ENCODE assay signal across 18 cellular contexts in genomic region chr4:52648836-52649235, GRCh38. TPM values are rescaled to one million over a fixed set of nuclear protein-coding genes. Genes with fewer than 3 reads are reported as not detected.
DNase-seq lines count a peak whose midpoint lies in the region; ATAC-seq, FAIRE-seq and TF ChIP-seq lines count a peak whose summit lies in the region.
"Had no signal": no experiment of that assay in that cellular context is flagged by ENCODE, and none has a peak within 500 bp of the region (broad histone marks: within the 10 kb centered on the region; RNA-seq: fewer than 3 reads in every experiment).

No MANE protein-coding gene starts in this region.

- DNase-seq in activated T-cell treated with anti-CD3 and anti-CD28 coated beads, Interleukin-2, amount 50 U/mL, for 72 hours: peak in 1 of 2 donors; percentile 9
- DNase-seq in activated T-cell treated with anti-CD3 and anti-CD28 coated beads, Interleukin-2, amount 50 U/mL, for 4 hours: no peak
- DNase-seq in GM12878 (ENCODE audit: low read depth, low spot score) (no peak), ovary (no peak), NCI-H1436 treated with DMSO at 0.1 percent for 48 hours (lab: John Stamatoyannopoulos, UW) (no peak)
- DNase-seq in stimulated activated naive B cell treated with anti-CD40 and anti-IgM and Interleukin-4, amounts not matched to agents 10 μg/mL and 1 μg/mL and 100 μg/mL, for 72 hours: no peak
- DNase-seq: C1 segment of cervical spinal cord; Calu3; CD4-positive, alpha-beta memory T cell; COR-L47; DND-41; GOT3; HFFc6 had no signal

- no peak overlapping the region for H3K4me3 Mint-ChIP-seq in activated T-cell treated with anti-CD3 and anti-CD28 coated beads, Interleukin-2, amount 50 U/mL, for 72 hours
- no peak overlapping the region for H3K4me3 Mint-ChIP-seq in activated T-cell treated with anti-CD3 and anti-CD28 coated beads, Interleukin-2, amount 50 U/mL, for 4 hours
- no peak overlapping the region for H3K4me3 Mint-ChIP-seq in stimulated activated naive B cell treated with anti-CD40 and anti-IgM and Interleukin-4, amounts not matched to agents 10 μg/mL and 1 μg/mL and 100 μg/mL, for 72 hours
- H3K4me3 Mint-ChIP-seq: HFFc6 had no signal

- TF ChIP-seq POLR2A in GM12878 (IDR thresholded peaks at IDR 0.05; ENCODE audit: low read depth, low read length): no peak
- no peak for TF ChIP-seq POLR2A in ovary (IDR thresholded peaks at IDR 0.05)

- no peak for FAIRE-seq in GM12878 (lab: Jason Lieb, UNC)
- FAIRE-seq: G401.6, GM12891, H54 had no signal

- TF ChIP-seq RAD21 in GM12878 (IDR thresholded peaks at IDR 0.05; ENCODE audit: insufficient read depth, low read depth, low read length): no peak

- H4K20me1 ChIP-seq in GM12878 (ENCODE audit: control insufficient read depth, insufficient read depth): no peaks in the 10 kb centered on the region

- intact Hi-C loops in GM12878 (cut with micrococcal nuclease; ENCODE audit: unreplicated experiment) (loop anchor here (10.0 kb wide), 1 partner anchor 614 kb away; the partner anchor contains the start of gene SGCB), ovary (cut with DNase I) (no loop called here)

- H3K27me3 ChIP-seq in GM12878 (replicated peaks in 1 of 2; ENCODE audit: control insufficient read depth in 2 of 2, insufficient read depth in 2 of 2, low read length in 1 of 2) (no peaks in the 10 kb centered on the region), ovary (no peaks in the 10 kb centered on the region)

- H3K4me1 ChIP-seq in GM12878 (ENCODE audit: control insufficient read depth, insufficient read depth, low read length) (peaks cover 20% of the 10 kb centered on the region), ovary (ENCODE audit: insufficient read depth) (peaks cover 2% of the 10 kb centered on the region)
- H3K4me1 ChIP-seq: HAP-1 had no signal

- POLR2A ChIA-PET in GM12878 (lab: Charles Lee): interaction anchor here (4.8 kb wide), 1 partner anchor 10 kb away, joined by 30 read pairs; the partner anchor contains the start of gene USP46

- CTCF ChIA-PET in GM12878 (lab: Yijun Ruan, JAX): interaction anchor here (0.7 to 2.6 kb wide), 4 partner anchors 9 to 61 kb away, joined by 3 to 9 read pairs (median 5); no protein-coding TSS in a partner anchor

- peaks cover 0 to 3% of the 10 kb centered on the region in 2 donors for H3K9me3 Mint-ChIP-seq in activated T-cell treated with anti-CD3 and anti-CD28 coated beads, Interleukin-2, amount 50 U/mL, for 72 hours
- H3K9me3 Mint-ChIP-seq in activated T-cell treated with anti-CD3 and anti-CD28 coated beads, Interleukin-2, amount 50 U/mL, for 4 hours: peaks cover 5% of the 10 kb centered on the region
- H3K9me3 Mint-ChIP-seq in stimulated activated naive B cell treated with anti-CD40 and anti-IgM and Interleukin-4, amounts not matched to agents 10 μg/mL and 1 μg/mL and 100 μg/mL, for 72 hours: no peaks in the 10 kb centered on the region
- H3K9me3 Mint-ChIP-seq: HFFc6 had no signal

- H3K4me1 Mint-ChIP-seq in activated T-cell treated with anti-CD3 and anti-CD28 coated beads, Interleukin-2, amount 50 U/mL, for 72 hours (ENCODE audit: low read depth): peaks cover 11% of the 10 kb centered on the region
- H3K4me1 Mint-ChIP-seq in activated T-cell treated with anti-CD3 and anti-CD28 coated beads, Interleukin-2, amount 50 U/mL, for 4 hours (ENCODE audit: low read depth): peaks cover 39% of the 10 kb centered on the region
- H3K4me1 Mint-ChIP-seq in stimulated activated naive B cell treated with anti-CD40 and anti-IgM and Interleukin-4, amounts not matched to agents 10 μg/mL and 1 μg/mL and 100 μg/mL, for 72 hours: peaks cover 16 to 44% of the 10 kb centered on the region in 2 donors

- no peak overlapping the region for H2AFZ ChIP-seq in GM12878 (ENCODE audit: control insufficient read depth, low read depth, low read length)

- H3K4me3 ChIP-seq in GM12878 (no peak overlapping the region), ovary (no peak overlapping the region)
- H3K4me3 ChIP-seq: HAP-1 had no signal

- RAD21 ChIA-PET in GM12878 (lab: Charles Lee; ENCODE audit: unreplicated experiment): no interaction called here

- H3K9me3 ChIP-seq in GM12878 (replicated peaks; ENCODE audit: control insufficient read depth, insufficient read depth, low read length): peaks cover 8% of the 10 kb centered on the region; the same call in 2 of the 3 replicates
- H3K9me3 ChIP-seq in ovary: no peaks in the 10 kb centered on the region
- H3K9me3 ChIP-seq: HAP-1 had no signal

- no peak overlapping the region for H3K4me2 ChIP-seq in GM12878 (ENCODE audit: control insufficient read depth, insufficient read depth)

- H3K27me3 Mint-ChIP-seq in activated T-cell treated with anti-CD3 and anti-CD28 coated beads, Interleukin-2, amount 50 U/mL, for 72 hours (ENCODE audit: low read depth): no peaks in the 10 kb centered on the region
- H3K27me3 Mint-ChIP-seq in activated T-cell treated with anti-CD3 and anti-CD28 coated beads, Interleukin-2, amount 50 U/mL, for 4 hours (ENCODE audit: low read depth): no peaks in the 10 kb centered on the region
- H3K27me3 Mint-ChIP-seq in stimulated activated naive B cell treated with anti-CD40 and anti-IgM and Interleukin-4, amounts not matched to agents 10 μg/mL and 1 μg/mL and 100 μg/mL, for 72 hours: no peaks in the 10 kb centered on the region
- H3K27me3 Mint-ChIP-seq: CD4-positive, alpha-beta memory T cell had no signal

- SMC1A ChIA-PET in GM12878 (lab: Charles Lee; ENCODE audit: uncharacterized antibody, unreplicated experiment): interaction anchor here (1.1 to 3.2 kb wide), 2 partner anchors 9 to 37 kb away, joined by 3 to 11 read pairs; no protein-coding TSS in a partner anchor

- WGBS in GM12878 (ENCODE audit: insufficient coverage, insufficient replicate concordance, low lambda C conversion rate, missing lambda C conversion rate): 0% methylated on average over 1 of the region's 1 CpG
- 79 to 92% (median 84%) methylated on average over 1 of the region's 1 CpG for WGBS in ovary, 3 donors

- no peak for TF ChIP-seq CTCF in GM12878 (IDR thresholded peaks at IDR 0.05 in 2 of 3, conservative IDR thresholded peaks at IDR 0.05 in 1 of 3; ENCODE audit: control insufficient read depth in 2 of 3, extremely low read depth in 1 of 3, insufficient read depth in 1 of 3, low read depth in 3 of 3, low read length in 3 of 3)
- TF ChIP-seq CTCF in ovary (IDR thresholded peaks at IDR 0.05): no peak

- peaks cover 29% of the 10 kb centered on the region for H3K79me2 ChIP-seq in GM12878 (ENCODE audit: control insufficient read depth, insufficient read depth, low read length)

- H3K36me3 Mint-ChIP-seq in activated T-cell treated with anti-CD3 and anti-CD28 coated beads, Interleukin-2, amount 50 U/mL, for 72 hours (ENCODE audit: insufficient read depth in 2 of 2): peaks cover 0 to 8% of the 10 kb centered on the region in 2 donors
- peaks cover 8% of the 10 kb centered on the region for H3K36me3 Mint-ChIP-seq in activated T-cell treated with anti-CD3 and anti-CD28 coated beads, Interleukin-2, amount 50 U/mL, for 4 hours (ENCODE audit: insufficient read depth)
- peaks cover 12 to 25% of the 10 kb centered on the region in 2 donors for H3K36me3 Mint-ChIP-seq in stimulated activated naive B cell treated with anti-CD40 and anti-IgM and Interleukin-4, amounts not matched to agents 10 μg/mL and 1 μg/mL and 100 μg/mL, for 72 hours

- no peak overlapping the region for H3K9ac ChIP-seq in GM12878 (ENCODE audit: control insufficient read depth, insufficient read depth, low read length)

- no peak for TF ChIP-seq EP300 in GM12878 (IDR thresholded peaks at IDR 0.05; ENCODE audit: borderline replicate concordance in 1 of 2, control insufficient read depth in 1 of 2, low read depth in 2 of 2, low read length in 2 of 2)
- TF ChIP-seq EP300 in ovary (IDR thresholded peaks at IDR 0.05): no peak

- no peak overlapping the region for H3K27ac ChIP-seq in GM12878 (ENCODE audit: control insufficient read depth, insufficient read depth)
- H3K27ac ChIP-seq in ovary: no peak overlapping the region

- peak; percentile 22 to 49 for ATAC-seq in activated T-cell treated with anti-CD3 and anti-CD28 coated beads, Interleukin-2, amount 50 U/mL, for 72 hours (replicated peaks in 1 of 2)
- no peak for ATAC-seq in activated T-cell treated with anti-CD3 and anti-CD28 coated beads, Interleukin-2, amount 50 U/mL, for 4 hours
- ATAC-seq in HG02610 (IDR thresholded peaks at IDR 0.05; ENCODE audit: unreplicated experiment) (peak; percentile 31), GM12878 (0 out of 3 replicates have a peak, but pooled peaks have one; percentile 12)
- peak; percentile 31 to 45 for ATAC-seq in stimulated activated naive B cell treated with anti-CD40 and anti-IgM and Interleukin-4, amounts not matched to agents 10 μg/mL and 1 μg/mL and 100 μg/mL, for 72 hours (replicated peaks)

- no TSS peak for BruUV-seq in GM12878 (replicated peaks; lab: Mats Ljungman, UMichigan)

- H3K27ac Mint-ChIP-seq in activated T-cell treated with anti-CD3 and anti-CD28 coated beads, Interleukin-2, amount 50 U/mL, for 72 hours: peak overlapping the region; percentile 48
- no peak overlapping the region for H3K27ac Mint-ChIP-seq in stimulated activated naive B cell treated with anti-CD40 and anti-IgM and Interleukin-4, amounts not matched to agents 10 μg/mL and 1 μg/mL and 100 μg/mL, for 72 hours
- H3K27ac Mint-ChIP-seq: HFFc6 had no signal

- H3K36me3 ChIP-seq in GM12878 (ENCODE audit: control insufficient read depth in 2 of 2, insufficient read depth in 2 of 2, low read length in 1 of 2) (no peaks in the 10 kb centered on the region), ovary (no peaks in the 10 kb centered on the region)

- in situ Hi-C loops in GM12878 (cut with MboI): no loop called here

RNA-seq across cellular contexts. Expression of gene USP46, which starts 10.3 kb away (rescaled TPM):
- total RNA-seq in activated T-cell treated with anti-CD3 and anti-CD28 coated beads, Interleukin-2, amount 50 U/mL, for 72 hours: 1 to 10 TPM; 4.9 to 8.5 TPM
- total RNA-seq in activated T-cell treated with anti-CD3 and anti-CD28 coated beads, Interleukin-2, amount 50 U/mL, for 4 hours: 10 to 100 TPM in 1 of 3 donors, 1 to 10 TPM in 2; 6.2 to 10.4 (median 7.4) TPM
- total RNA-seq in GM12878 (2013; cell fraction: nucleolus; rRNA removed): 22.3 and 26.2 TPM in 2 replicates
- total RNA-seq in GM12878 (2014; rRNA removed) (6.7 and 8.4 TPM in 2 replicates), GM12878 (2014; rRNA removed; fragmentation: Illumina TruSeq; extraction: Trizol) (10.4 and 11.6 TPM in 2 replicates), GM12878 (2021) (18.8 and 20.1 TPM in 2 replicates), ovary (10 to 100 TPM; 10.3 to 51.6 (median 34.9) TPM)
- polyA plus RNA-seq in GM12878 (2011; ENCODE audit: low read depth): 3.1 TPM
- polyA plus RNA-seq in GM12878 (2011; rRNA removed) (12.4 and 15.6 TPM in 2 replicates), GM12878 (2014; fragmentation: Illumina TruSeq; extraction: Trizol) (14.5 and 14.7 TPM in 2 replicates), GM12878 (2014; fragmentation: Nextera tagmentation; extraction: Ambion mirVana) (1 to 10 TPM; 5.3 TPM), GM12878 (2014; rRNA removed) (7.6 and 8.7 TPM in 2 replicates), GM12878 (2016; fragmentation: Nextera tagmentation; extraction: Ambion mirVana) (10 to 100 TPM; 13.1 to 13.2 TPM), ovary (10 to 100 TPM in 1 of 2 donors, 1 to 10 TPM in 1; 7.6 to 18.1 TPM)
- 3.8 and 3.9 TPM in 2 replicates for polyA plus RNA-seq in GM12878 (2011; cell fraction: cytosol; rRNA removed)
- 9.0 and 12.8 TPM in 2 replicates for polyA plus RNA-seq in GM12878 (2011; cell fraction: nucleus; rRNA removed)
- 4.7 and 6.8 TPM in 2 replicates for polyA plus RNA-seq in GM12878 (2012)
- 11.3 and 29.0 TPM in 2 replicates for polyA minus RNA-seq in GM12878 (2011; rRNA and poly(A)+ RNA removed)
- polyA minus RNA-seq in GM12878 (2011; cell fraction: cytosol; rRNA and poly(A)+ RNA removed): 3.1 and 4.0 TPM in 2 replicates
- polyA minus RNA-seq in GM12878 (2011; cell fraction: nucleus; rRNA and poly(A)+ RNA removed): 9.1 and 15.4 TPM in 2 replicates

Comparison
In these comparisons a context has a peak if more than half of its experiments do, and no peak if none do; other contexts are left out.
1. ATAC-seq: peak in activated T-cell treated with anti-CD3 and anti-CD28 coated beads, Interleukin-2, amount 50 U/mL, for 72 hours (2 of 2), HG02610 (single experiment), GM12878 (single experiment) and stimulated activated naive B cell treated with anti-CD40 and anti-IgM and Interleukin-4, amounts not matched to agents 10 μg/mL and 1 μg/mL and 100 μg/mL, for 72 hours (2 of 2); none in activated T-cell treated with anti-CD3 and anti-CD28 coated beads, Interleukin-2, amount 50 U/mL, for 4 hours (0 of 2).